In the genomic region with DNA sequence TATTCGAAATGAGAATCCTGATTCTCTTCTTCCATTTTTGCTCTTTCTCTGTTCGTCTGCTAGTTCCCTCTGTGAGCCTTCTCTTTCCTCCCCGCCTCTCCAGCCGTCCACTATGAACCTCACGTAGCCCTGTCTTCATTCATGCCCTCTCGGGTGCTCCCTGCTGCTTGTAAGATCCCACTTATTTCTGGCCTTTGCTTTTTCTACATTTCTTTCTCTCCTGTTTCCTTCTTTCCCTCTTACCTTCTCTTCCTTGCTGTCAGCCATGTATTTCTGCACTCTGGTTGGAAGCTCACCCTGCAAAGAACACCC, we compare ENCODE assay signal across 10 cellular contexts.
DNase-seq lines count a peak whose midpoint lies in the region; ATAC-seq and TF ChIP-seq lines count a peak whose summit lies in the region.
"Had no signal": no experiment of that assay in that cellular context is flagged by ENCODE, and none has a peak within 500 bp of the region (broad histone marks: within the 10 kb centered on the region; RNA-seq: fewer than 3 reads in every experiment).

No MANE protein-coding gene starts in this region.

- H3K4me3 Mint-ChIP-seq in dendritic cell treated with granulocyte-macrophage colony-stimulating factor and Interleukin-4, amounts not matched to agents 40 ng/mL and 50 ng/mL, for 4 days, result no peak overlapping the region

- peaks cover 27% of the 10 kb centered on the region for H3K4me1 Mint-ChIP-seq in dendritic cell treated with granulocyte-macrophage colony-stimulating factor and Interleukin-4, amounts not matched to agents 40 ng/mL and 50 ng/mL, for 4 days (ENCODE audit: low read depth)

- peaks cover 3% of the 10 kb centered on the region for H3K27me3 Mint-ChIP-seq in dendritic cell treated with granulocyte-macrophage colony-stimulating factor and Interleukin-4, amounts not matched to agents 40 ng/mL and 50 ng/mL, for 4 days

- no peak for ATAC-seq in lower lobe of right lung

- no peaks in the 10 kb centered on the region for H3K36me3 ChIP-seq in HUES6 (ENCODE audit: control insufficient read depth, insufficient read depth, low read length)
- no peaks in the 10 kb centered on the region for H3K36me3 ChIP-seq in lower lobe of right lung
- no peaks in the 10 kb centered on the region for H3K36me3 ChIP-seq in testis (ENCODE audit: low read depth, missing control alignments)

- H3K36me3 Mint-ChIP-seq in dendritic cell treated with granulocyte-macrophage colony-stimulating factor and Interleukin-4, amounts not matched to agents 40 ng/mL and 50 ng/mL, for 4 days (ENCODE audit: low read depth), result no peaks in the 10 kb centered on the region

- no peak for TF ChIP-seq CTCF in lower lobe of right lung (IDR thresholded peaks at IDR 0.05)
- no peak for TF ChIP-seq CTCF in testis (IDR thresholded peaks at IDR 0.05)

- no peak for TF ChIP-seq POLR2A in testis (IDR thresholded peaks at IDR 0.05)

- H3K4me1 ChIP-seq in HUES6 (ENCODE audit: control insufficient read depth, insufficient read depth, low read length) (peaks cover 57% of the 10 kb centered on the region), lower lobe of right lung (peaks cover 53% of the 10 kb centered on the region), testis (peaks cover 11% of the 10 kb centered on the region)

- H3K27ac Mint-ChIP-seq in dendritic cell treated with granulocyte-macrophage colony-stimulating factor and Interleukin-4, amounts not matched to agents 40 ng/mL and 50 ng/mL, for 4 days, result peak overlapping the region; percentile 10

- peak overlapping the region; percentile 96 for H3K27ac ChIP-seq in HUES6 (ENCODE audit: low read depth, low read length)
- H3K27ac ChIP-seq in lower lobe of right lung, result peak overlapping the region; percentile 76
- peak overlapping the region; percentile 73 to 89 for H3K27ac ChIP-seq in testis

- no peaks in the 10 kb centered on the region for H3K27me3 ChIP-seq in HUES6 (ENCODE audit: control insufficient read depth, insufficient read depth, low read length)
- no peaks in the 10 kb centered on the region for H3K27me3 ChIP-seq in lower lobe of right lung (ENCODE audit: low read depth)
- no peaks in the 10 kb centered on the region for H3K27me3 ChIP-seq in testis

- 25 to 36% methylated on average over 6 of the region's 6 CpGs for WGBS in testis, 2 donors

- H3K4me3 ChIP-seq in HUES6 (ENCODE audit: low read depth, low read length) (peak overlapping the region; percentile 15; the same call in 1 of the 2 replicates), lower lobe of right lung (peak overlapping the region; percentile 14), testis (peak overlapping the region in 1 of 2 donors; percentile 6)

- H3K9ac ChIP-seq in HUES6 (ENCODE audit: low read length), result peak overlapping the region; percentile 70

- intact Hi-C loops in dendritic cell treated with granulocyte-macrophage colony-stimulating factor and Interleukin-4, amounts not matched to agents 40 ng/mL and 50 ng/mL, for 4 days (cut with micrococcal nuclease), result no loop called here
- intact Hi-C loops in lower lobe of right lung (cut with DNase I) (no loop called here), testis (cut with DNase I; ENCODE audit: low total_unique reads) (no loop called here)

- no peak for DNase-seq in lower lobe of right lung
- DNase-seq in testis, result no peak
- DNase-seq in NCI-H2081 (lab: John Stamatoyannopoulos, UW), result no peak
- DNase-seq in DMS79 (lab: John Stamatoyannopoulos, UW), result no peak
- DNase-seq in kidney tubule cell (ENCODE audit: low spot score), result no peak
- no peak for DNase-seq in NAMALWA (ENCODE audit: low spot score)
- DNase-seq: DMS79 treated with DMSO at 0.1 percent for 48 hours, midbrain had no signal

- H3K9me3 ChIP-seq in HUES6 (ENCODE audit: control insufficient read depth, insufficient read depth, low read depth, low read length) (no peaks in the 10 kb centered on the region), lower lobe of right lung (no peaks in the 10 kb centered on the region), testis (no peaks in the 10 kb centered on the region)

- H3K9me3 Mint-ChIP-seq in dendritic cell treated with granulocyte-macrophage colony-stimulating factor and Interleukin-4, amounts not matched to agents 40 ng/mL and 50 ng/mL, for 4 days, result no peaks in the 10 kb centered on the region
